In the genomic region with DNA sequence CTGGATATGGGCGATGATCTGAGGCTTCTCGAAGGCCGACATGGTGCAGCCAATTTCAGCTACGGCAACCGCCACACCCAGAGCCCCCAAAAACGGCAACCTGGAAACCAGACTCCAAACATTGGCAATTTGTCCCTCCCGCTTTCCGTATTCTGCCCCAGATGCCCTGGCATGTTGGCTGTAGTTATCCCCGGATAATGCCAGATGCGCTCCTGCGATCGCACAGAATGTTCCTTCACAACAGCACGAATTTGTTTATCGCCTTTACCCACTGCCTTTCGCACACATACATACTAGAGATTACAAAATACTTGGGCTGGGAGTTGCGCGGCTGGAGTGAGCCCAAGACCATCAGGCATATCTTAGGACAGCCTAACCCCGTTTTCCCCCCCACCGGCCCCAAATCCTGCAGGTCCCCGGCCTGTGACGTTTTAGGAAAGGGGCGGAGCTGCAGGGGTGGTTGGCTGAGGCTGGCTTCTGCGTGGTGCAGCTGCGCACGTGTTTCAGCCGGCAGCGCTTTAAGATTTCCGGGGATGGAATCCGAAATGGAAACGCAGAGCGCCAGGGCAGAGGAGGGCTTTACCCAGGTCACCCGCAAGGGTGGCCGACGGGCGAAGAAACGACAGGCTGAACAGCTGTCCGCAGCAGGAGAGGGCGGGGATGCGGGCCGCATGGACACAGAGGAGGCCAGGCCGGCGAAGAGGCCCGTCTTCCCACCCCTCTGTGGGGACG, we compare ENCODE assay signal across 1 cellular context.
TF ChIP-seq lines count a peak whose summit lies in the region.

A gene (plus strand): TSS at position 487 of the 732 bp plus-strand sequence. CDS start 47 bp downstream, at position 534.

TF ChIP-seq in HepG2, 621 proteins besides CTCF, POLR2A, EP300 and RAD21 (continued from another document and continues in another):
- TF ChIP-seq, protein P1, sequence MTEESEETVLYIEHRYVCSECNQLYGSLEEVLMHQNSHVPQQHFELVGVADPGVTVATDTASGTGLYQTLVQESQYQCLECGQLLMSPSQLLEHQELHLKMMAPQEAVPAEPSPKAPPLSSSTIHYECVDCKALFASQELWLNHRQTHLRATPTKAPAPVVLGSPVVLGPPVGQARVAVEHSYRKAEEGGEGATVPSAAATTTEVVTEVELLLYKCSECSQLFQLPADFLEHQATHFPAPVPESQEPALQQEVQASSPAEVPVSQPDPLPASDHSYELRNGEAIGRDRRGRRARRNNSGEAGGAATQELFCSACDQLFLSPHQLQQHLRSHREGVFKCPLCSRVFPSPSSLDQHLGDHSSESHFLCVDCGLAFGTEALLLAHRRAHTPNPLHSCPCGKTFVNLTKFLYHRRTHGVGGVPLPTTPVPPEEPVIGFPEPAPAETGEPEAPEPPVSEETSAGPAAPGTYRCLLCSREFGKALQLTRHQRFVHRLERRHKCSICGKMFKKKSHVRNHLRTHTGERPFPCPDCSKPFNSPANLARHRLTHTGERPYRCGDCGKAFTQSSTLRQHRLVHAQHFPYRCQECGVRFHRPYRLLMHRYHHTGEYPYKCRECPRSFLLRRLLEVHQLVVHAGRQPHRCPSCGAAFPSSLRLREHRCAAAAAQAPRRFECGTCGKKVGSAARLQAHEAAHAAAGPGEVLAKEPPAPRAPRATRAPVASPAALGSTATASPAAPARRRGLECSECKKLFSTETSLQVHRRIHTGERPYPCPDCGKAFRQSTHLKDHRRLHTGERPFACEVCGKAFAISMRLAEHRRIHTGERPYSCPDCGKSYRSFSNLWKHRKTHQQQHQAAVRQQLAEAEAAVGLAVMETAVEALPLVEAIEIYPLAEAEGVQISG (CRISPR knock-in tag; IDR thresholded peaks at IDR 0.05) = peak; percentile 77
- TF ChIP-seq, protein P2, sequence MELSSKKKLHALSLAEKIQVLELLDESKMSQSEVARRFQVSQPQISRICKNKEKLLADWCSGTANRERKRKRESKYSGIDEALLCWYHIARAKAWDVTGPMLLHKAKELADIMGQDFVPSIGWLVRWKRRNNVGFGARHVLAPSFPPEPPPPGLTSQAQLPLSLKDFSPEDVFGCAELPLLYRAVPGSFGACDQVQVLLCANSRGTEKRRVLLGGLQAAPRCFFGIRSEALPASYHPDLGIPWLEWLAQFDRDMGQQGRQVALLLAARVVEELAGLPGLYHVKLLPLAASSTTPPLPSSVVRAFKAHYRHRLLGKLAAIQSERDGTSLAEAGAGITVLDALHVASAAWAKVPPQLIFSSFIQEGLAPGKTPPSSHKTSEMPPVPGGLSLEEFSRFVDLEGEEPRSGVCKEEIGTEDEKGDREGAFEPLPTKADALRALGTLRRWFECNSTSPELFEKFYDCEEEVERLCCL (CRISPR knock-in tag; IDR thresholded peaks at IDR 0.05; ENCODE audit: borderline replicate concordance) = 0 out of 2 replicates have a peak, but pooled peaks have one; percentile 25
- TF ChIP-seq GLI4 (CRISPR knock-in tag; IDR thresholded peaks at IDR 0.05; ENCODE audit: borderline replicate concordance) (no peak; the same call in 1 of the 2 replicates), MAF1 (CRISPR knock-in tag; IDR thresholded peaks at IDR 0.05; ENCODE audit: borderline replicate concordance) (peak; percentile 86; the same call in 1 of the 2 replicates), ZNF33A (CRISPR knock-in tag; IDR thresholded peaks at IDR 0.05; ENCODE audit: borderline replicate concordance) (peak; percentile 56; the same call in 1 of the 2 replicates), TCF12 (IDR thresholded peaks at IDR 0.05) (no peak), TCF12 (CRISPR knock-in tag; IDR thresholded peaks at IDR 0.05) (peak; percentile 86; the same call in 1 of the 2 replicates), TGIF2 (CRISPR knock-in tag; IDR thresholded peaks at IDR 0.05) (peak; percentile 88; the same call in 1 of the 2 replicates), SRY (CRISPR knock-in tag; IDR thresholded peaks at IDR 0.05) (peak; percentile 84), ZNF598 (CRISPR knock-in tag; IDR thresholded peaks at IDR 0.05; ENCODE audit: borderline replicate concordance) (peak; percentile 28; the same call in 1 of the 2 replicates), RXRA (CRISPR knock-in tag; IDR thresholded peaks at IDR 0.05) (peak; percentile 17; the same call in 1 of the 2 replicates), ZSCAN30 (CRISPR knock-in tag; IDR thresholded peaks at IDR 0.05) (no peak), MXD4 (CRISPR knock-in tag; IDR thresholded peaks at IDR 0.05) (peak; percentile 99), ZNF256 (CRISPR knock-in tag; conservative IDR thresholded peaks at IDR 0.05) (no peak), GTF2F1 (IDR thresholded peaks at IDR 0.05; ENCODE audit: low read length) (peak; percentile 58; the same call in 1 of the 2 replicates), GATAD2A (CRISPR knock-in tag; IDR thresholded peaks at IDR 0.05) (peak; percentile 61; the same call in 1 of the 2 replicates), YEATS4 (CRISPR knock-in tag; IDR thresholded peaks at IDR 0.05; ENCODE audit: borderline replicate concordance) (peak; percentile 91), ELF4 (CRISPR knock-in tag; IDR thresholded peaks at IDR 0.05; ENCODE audit: borderline replicate concordance) (peak; percentile 91), FOXO1 (CRISPR knock-in tag; IDR thresholded peaks at IDR 0.05) (no peak), ZNF292 (CRISPR knock-in tag; IDR thresholded peaks at IDR 0.05; ENCODE audit: borderline replicate concordance, low read depth) (peak; percentile 89), RNF2 (conservative IDR thresholded peaks at IDR 0.05; ENCODE audit: low read depth) (peak; percentile 59; the same call in 1 of the 2 replicates), TBX3 (IDR thresholded peaks at IDR 0.05; ENCODE audit: borderline replicate concordance) (peak; percentile 14; the same call in 1 of the 2 replicates), ZBTB38 (CRISPR knock-in tag; IDR thresholded peaks at IDR 0.05) (peak; percentile 57; the same call in 1 of the 2 replicates), NR2F1 (CRISPR knock-in tag; IDR thresholded peaks at IDR 0.05) (0 out of 4 replicates have a peak, but pooled peaks of 1 of the 2 experiments have one; percentile 14), PCBP1 (IDR thresholded peaks at IDR 0.05; ENCODE audit: borderline replicate concordance, low read depth, low read length) (peak; percentile 73; the same call in 1 of the 2 replicates), ZNF468 (CRISPR knock-in tag; IDR thresholded peaks at IDR 0.05) (no peak), ZNF747 (CRISPR knock-in tag; IDR thresholded peaks at IDR 0.05; ENCODE audit: borderline replicate concordance) (peak; percentile 86), NAIF1 (CRISPR knock-in tag; IDR thresholded peaks at IDR 0.05; ENCODE audit: borderline replicate concordance) (no peak; the same call in 1 of the 2 replicates), ZNF24 (IDR thresholded peaks at IDR 0.05) (0 out of 2 replicates have a peak, but pooled peaks have one; percentile 33)
- TF ChIP-seq, protein P3, sequence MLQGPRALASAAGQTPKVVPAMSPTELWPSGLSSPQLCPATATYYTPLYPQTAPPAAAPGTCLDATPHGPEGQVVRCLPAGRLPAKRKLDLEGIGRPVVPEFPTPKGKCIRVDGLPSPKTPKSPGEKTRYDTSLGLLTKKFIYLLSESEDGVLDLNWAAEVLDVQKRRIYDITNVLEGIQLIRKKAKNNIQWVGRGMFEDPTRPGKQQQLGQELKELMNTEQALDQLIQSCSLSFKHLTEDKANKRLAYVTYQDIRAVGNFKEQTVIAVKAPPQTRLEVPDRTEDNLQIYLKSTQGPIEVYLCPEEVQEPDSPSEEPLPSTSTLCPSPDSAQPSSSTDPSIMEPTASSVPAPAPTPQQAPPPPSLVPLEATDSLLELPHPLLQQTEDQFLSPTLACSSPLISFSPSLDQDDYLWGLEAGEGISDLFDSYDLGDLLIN (CRISPR knock-in tag; IDR thresholded peaks at IDR 0.05; ENCODE audit: borderline replicate concordance) = peak; percentile 71; the same call in 1 of the 2 replicates
- TF ChIP-seq, protein P4, sequence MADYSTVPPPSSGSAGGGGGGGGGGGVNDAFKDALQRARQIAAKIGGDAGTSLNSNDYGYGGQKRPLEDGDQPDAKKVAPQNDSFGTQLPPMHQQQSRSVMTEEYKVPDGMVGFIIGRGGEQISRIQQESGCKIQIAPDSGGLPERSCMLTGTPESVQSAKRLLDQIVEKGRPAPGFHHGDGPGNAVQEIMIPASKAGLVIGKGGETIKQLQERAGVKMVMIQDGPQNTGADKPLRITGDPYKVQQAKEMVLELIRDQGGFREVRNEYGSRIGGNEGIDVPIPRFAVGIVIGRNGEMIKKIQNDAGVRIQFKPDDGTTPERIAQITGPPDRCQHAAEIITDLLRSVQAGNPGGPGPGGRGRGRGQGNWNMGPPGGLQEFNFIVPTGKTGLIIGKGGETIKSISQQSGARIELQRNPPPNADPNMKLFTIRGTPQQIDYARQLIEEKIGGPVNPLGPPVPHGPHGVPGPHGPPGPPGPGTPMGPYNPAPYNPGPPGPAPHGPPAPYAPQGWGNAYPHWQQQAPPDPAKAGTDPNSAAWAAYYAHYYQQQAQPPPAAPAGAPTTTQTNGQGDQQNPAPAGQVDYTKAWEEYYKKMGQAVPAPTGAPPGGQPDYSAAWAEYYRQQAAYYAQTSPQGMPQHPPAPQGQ (CRISPR knock-in tag; IDR thresholded peaks at IDR 0.05; ENCODE audit: borderline replicate concordance) = no peak
- TF ChIP-seq, protein P5, sequence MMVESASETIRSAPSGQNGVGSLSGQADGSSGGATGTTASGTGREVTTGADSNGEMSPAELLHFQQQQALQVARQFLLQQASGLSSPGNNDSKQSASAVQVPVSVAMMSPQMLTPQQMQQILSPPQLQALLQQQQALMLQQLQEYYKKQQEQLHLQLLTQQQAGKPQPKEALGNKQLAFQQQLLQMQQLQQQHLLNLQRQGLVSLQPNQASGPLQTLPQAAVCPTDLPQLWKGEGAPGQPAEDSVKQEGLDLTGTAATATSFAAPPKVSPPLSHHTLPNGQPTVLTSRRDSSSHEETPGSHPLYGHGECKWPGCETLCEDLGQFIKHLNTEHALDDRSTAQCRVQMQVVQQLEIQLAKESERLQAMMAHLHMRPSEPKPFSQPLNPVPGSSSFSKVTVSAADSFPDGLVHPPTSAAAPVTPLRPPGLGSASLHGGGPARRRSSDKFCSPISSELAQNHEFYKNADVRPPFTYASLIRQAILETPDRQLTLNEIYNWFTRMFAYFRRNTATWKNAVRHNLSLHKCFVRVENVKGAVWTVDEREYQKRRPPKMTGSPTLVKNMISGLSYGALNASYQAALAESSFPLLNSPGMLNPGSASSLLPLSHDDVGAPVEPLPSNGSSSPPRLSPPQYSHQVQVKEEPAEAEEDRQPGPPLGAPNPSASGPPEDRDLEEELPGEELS (CRISPR knock-in tag; IDR thresholded peaks at IDR 0.05) = peak; percentile 47
- TF ChIP-seq, protein P6, sequence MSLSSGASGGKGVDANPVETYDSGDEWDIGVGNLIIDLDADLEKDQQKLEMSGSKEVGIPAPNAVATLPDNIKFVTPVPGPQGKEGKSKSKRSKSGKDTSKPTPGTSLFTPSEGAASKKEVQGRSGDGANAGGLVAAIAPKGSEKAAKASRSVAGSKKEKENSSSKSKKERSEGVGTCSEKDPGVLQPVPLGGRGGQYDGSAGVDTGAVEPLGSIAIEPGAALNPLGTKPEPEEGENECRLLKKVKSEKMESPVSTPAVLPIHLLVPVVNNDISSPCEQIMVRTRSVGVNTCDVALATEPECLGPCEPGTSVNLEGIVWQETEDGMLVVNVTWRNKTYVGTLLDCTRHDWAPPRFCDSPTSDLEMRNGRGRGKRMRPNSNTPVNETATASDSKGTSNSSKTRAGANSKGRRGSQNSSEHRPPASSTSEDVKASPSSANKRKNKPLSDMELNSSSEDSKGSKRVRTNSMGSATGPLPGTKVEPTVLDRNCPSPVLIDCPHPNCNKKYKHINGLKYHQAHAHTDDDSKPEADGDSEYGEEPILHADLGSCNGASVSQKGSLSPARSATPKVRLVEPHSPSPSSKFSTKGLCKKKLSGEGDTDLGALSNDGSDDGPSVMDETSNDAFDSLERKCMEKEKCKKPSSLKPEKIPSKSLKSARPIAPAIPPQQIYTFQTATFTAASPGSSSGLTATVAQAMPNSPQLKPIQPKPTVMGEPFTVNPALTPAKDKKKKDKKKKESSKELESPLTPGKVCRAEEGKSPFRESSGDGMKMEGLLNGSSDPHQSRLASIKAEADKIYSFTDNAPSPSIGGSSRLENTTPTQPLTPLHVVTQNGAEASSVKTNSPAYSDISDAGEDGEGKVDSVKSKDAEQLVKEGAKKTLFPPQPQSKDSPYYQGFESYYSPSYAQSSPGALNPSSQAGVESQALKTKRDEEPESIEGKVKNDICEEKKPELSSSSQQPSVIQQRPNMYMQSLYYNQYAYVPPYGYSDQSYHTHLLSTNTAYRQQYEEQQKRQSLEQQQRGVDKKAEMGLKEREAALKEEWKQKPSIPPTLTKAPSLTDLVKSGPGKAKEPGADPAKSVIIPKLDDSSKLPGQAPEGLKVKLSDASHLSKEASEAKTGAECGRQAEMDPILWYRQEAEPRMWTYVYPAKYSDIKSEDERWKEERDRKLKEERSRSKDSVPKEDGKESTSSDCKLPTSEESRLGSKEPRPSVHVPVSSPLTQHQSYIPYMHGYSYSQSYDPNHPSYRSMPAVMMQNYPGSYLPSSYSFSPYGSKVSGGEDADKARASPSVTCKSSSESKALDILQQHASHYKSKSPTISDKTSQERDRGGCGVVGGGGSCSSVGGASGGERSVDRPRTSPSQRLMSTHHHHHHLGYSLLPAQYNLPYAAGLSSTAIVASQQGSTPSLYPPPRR (CRISPR knock-in tag; IDR thresholded peaks at IDR 0.05; ENCODE audit: borderline replicate concordance) = peak; percentile 61; the same call in 1 of the 2 replicates
- TF ChIP-seq, protein P7, sequence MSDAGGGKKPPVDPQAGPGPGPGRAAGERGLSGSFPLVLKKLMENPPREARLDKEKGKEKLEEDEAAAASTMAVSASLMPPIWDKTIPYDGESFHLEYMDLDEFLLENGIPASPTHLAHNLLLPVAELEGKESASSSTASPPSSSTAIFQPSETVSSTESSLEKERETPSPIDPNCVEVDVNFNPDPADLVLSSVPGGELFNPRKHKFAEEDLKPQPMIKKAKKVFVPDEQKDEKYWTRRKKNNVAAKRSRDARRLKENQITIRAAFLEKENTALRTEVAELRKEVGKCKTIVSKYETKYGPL (CRISPR knock-in tag; IDR thresholded peaks at IDR 0.05) = 0 out of 2 replicates have a peak, but pooled peaks have one; percentile 35
- TF ChIP-seq, protein P8, sequence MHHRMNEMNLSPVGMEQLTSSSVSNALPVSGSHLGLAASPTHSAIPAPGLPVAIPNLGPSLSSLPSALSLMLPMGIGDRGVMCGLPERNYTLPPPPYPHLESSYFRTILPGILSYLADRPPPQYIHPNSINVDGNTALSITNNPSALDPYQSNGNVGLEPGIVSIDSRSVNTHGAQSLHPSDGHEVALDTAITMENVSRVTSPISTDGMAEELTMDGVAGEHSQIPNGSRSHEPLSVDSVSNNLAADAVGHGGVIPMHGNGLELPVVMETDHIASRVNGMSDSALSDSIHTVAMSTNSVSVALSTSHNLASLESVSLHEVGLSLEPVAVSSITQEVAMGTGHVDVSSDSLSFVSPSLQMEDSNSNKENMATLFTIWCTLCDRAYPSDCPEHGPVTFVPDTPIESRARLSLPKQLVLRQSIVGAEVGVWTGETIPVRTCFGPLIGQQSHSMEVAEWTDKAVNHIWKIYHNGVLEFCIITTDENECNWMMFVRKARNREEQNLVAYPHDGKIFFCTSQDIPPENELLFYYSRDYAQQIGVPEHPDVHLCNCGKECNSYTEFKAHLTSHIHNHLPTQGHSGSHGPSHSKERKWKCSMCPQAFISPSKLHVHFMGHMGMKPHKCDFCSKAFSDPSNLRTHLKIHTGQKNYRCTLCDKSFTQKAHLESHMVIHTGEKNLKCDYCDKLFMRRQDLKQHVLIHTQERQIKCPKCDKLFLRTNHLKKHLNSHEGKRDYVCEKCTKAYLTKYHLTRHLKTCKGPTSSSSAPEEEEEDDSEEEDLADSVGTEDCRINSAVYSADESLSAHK (CRISPR knock-in tag; IDR thresholded peaks at IDR 0.05; ENCODE audit: borderline replicate concordance) = peak; percentile 39; the same call in 1 of the 2 replicates
